In genomic region chr10:132065491-132066105, GRCh38 we compare ENCODE assay signal across 8 cellular contexts. TPM values are rescaled to one million over a fixed set of nuclear protein-coding genes. Genes with fewer than 3 reads are reported as not detected.
DNase-seq lines count a peak whose midpoint lies in the region; ATAC-seq lines count a peak whose summit lies in the region.

Gene JAKMIP3, plus strand, starts transcription at chr10:132065946. Its CDS starts 38,863 bp downstream, at chr10:132104809.

- H3K27ac Mint-ChIP-seq in activated CD4-positive, alpha-beta T cell treated with anti-CD3 and anti-CD28 coated beads, Interleukin-2, amount 10 ng/mL, durations not matched to agents 24 days and 14 days: no peak within 1 kb of the TSS
- no peak within 1 kb of the TSS for H3K27ac Mint-ChIP-seq in activated naive CD8-positive, alpha-beta T cell treated with anti-CD3 and anti-CD28 coated beads for 36 hours

- peaks cover 29% of the 10 kb centered on the region for H3K27me3 ChIP-seq in neuron (ENCODE audit: insufficient read depth, low read length)

- H2AFZ ChIP-seq in neuron (ENCODE audit: low read depth, low read length): peak within 1 kb of the TSS; percentile 76

- H3K36me3 Mint-ChIP-seq in activated CD4-positive, alpha-beta T cell treated with anti-CD3 and anti-CD28 coated beads, Interleukin-2, amount 10 ng/mL, durations not matched to agents 24 days and 14 days (ENCODE audit: low read depth): no peaks in the 10 kb centered on the region
- H3K36me3 Mint-ChIP-seq in activated naive CD8-positive, alpha-beta T cell treated with anti-CD3 and anti-CD28 coated beads for 36 hours: no peaks in the 10 kb centered on the region

- no peaks in the 10 kb centered on the region for H3K9me3 ChIP-seq in neuron (ENCODE audit: low read length)

- DNase-seq in activated CD4-positive, alpha-beta T cell treated with anti-CD3 and anti-CD28 coated beads, Interleukin-2, amount 10 ng/mL, durations not matched to agents 24 days and 14 days: no peak
- no peak for DNase-seq in activated CD4-positive, alpha-beta T cell treated with anti-CD3 and anti-CD28 coated beads for 48 hours
- DNase-seq in activated naive CD8-positive, alpha-beta T cell treated with anti-CD3 and anti-CD28 coated beads for 36 hours: no peak
- DNase-seq in glomerular endothelial cell (ENCODE audit: extremely low read depth, low read depth, low spot score): peak; percentile 12
- DNase-seq in GM19238 (ENCODE audit: insufficient read length, low spot score): no peak
- no peak for DNase-seq in stimulated activated naive CD4-positive, alpha-beta T cell (lab: John Stamatoyannopoulos, UW)

- intact Hi-C loops in activated CD4-positive, alpha-beta T cell treated with anti-CD3 and anti-CD28 coated beads, Interleukin-2, amount 10 ng/mL, durations not matched to agents 24 days and 14 days (cut with micrococcal nuclease): no loop called here

- peaks cover 4% of the 10 kb centered on the region for H3K4me1 Mint-ChIP-seq in activated CD4-positive, alpha-beta T cell treated with anti-CD3 and anti-CD28 coated beads, Interleukin-2, amount 10 ng/mL, durations not matched to agents 24 days and 14 days
- H3K4me1 Mint-ChIP-seq in activated naive CD8-positive, alpha-beta T cell treated with anti-CD3 and anti-CD28 coated beads for 36 hours: peaks cover 9% of the 10 kb centered on the region

- H3K4me3 ChIP-seq in neuron (ENCODE audit: low read length): peak within 1 kb of the TSS; percentile 47

- ATAC-seq in HG03342 (IDR thresholded peaks at IDR 0.05; ENCODE audit: unreplicated experiment): no peak

- no peaks in the 10 kb centered on the region for H3K36me3 ChIP-seq in neuron (ENCODE audit: insufficient read depth, low read length)

- H3K4me1 ChIP-seq in neuron (ENCODE audit: insufficient read depth, low read length): peaks cover 11% of the 10 kb centered on the region

- H3K27me3 Mint-ChIP-seq in activated CD4-positive, alpha-beta T cell treated with anti-CD3 and anti-CD28 coated beads, Interleukin-2, amount 10 ng/mL, durations not matched to agents 24 days and 14 days: peaks cover 8% of the 10 kb centered on the region
- H3K27me3 Mint-ChIP-seq in activated naive CD8-positive, alpha-beta T cell treated with anti-CD3 and anti-CD28 coated beads for 36 hours: peaks cover 13% of the 10 kb centered on the region

- peak within 1 kb of the TSS; percentile 74 for H3K4me3 Mint-ChIP-seq in activated CD4-positive, alpha-beta T cell treated with anti-CD3 and anti-CD28 coated beads, Interleukin-2, amount 10 ng/mL, durations not matched to agents 24 days and 14 days
- peak within 1 kb of the TSS; percentile 45 for H3K4me3 Mint-ChIP-seq in activated naive CD8-positive, alpha-beta T cell treated with anti-CD3 and anti-CD28 coated beads for 36 hours

- no peaks in the 10 kb centered on the region for H3K9me3 Mint-ChIP-seq in activated CD4-positive, alpha-beta T cell treated with anti-CD3 and anti-CD28 coated beads, Interleukin-2, amount 10 ng/mL, durations not matched to agents 24 days and 14 days
- H3K9me3 Mint-ChIP-seq in activated naive CD8-positive, alpha-beta T cell treated with anti-CD3 and anti-CD28 coated beads for 36 hours: no peaks in the 10 kb centered on the region

RNA-seq across cellular contexts. Expression of gene JAKMIP3, which starts in this region (rescaled TPM):
- 1.2 and 1.3 TPM in 2 replicates for total RNA-seq in activated CD4-positive, alpha-beta T cell treated with anti-CD3 and anti-CD28 coated beads, Interleukin-2, amount 10 ng/mL, durations not matched to agents 24 days and 14 days
- under 1 TPM; 0.21 to 0.28 TPM for total RNA-seq in activated naive CD8-positive, alpha-beta T cell treated with anti-CD3 and anti-CD28 coated beads for 36 hours
- 0.05 and 0.12 TPM in 2 replicates for total RNA-seq in glomerular endothelial cell

Comparison
In these comparisons a context has a peak if more than half of its experiments do, and no peak if none do; other contexts are left out.
1. Peak in DNase-seq in glomerular endothelial cell; RNA of the gene not detected or under 1 TPM.